3 cellular contexts compared by ENCODE assay signal in genomic region chr10:112653215-112653614, GRCh38.
TF ChIP-seq lines count a peak whose summit lies in the region.

No MANE protein-coding gene starts in this region.

TF ChIP-seq in HCT116, 20 proteins besides CTCF, POLR2A, EP300 and RAD21 (continued from another document):
- peak; percentile 42; the same call in 1 of the 2 replicates for TF ChIP-seq CEBPB (IDR thresholded peaks at IDR 0.05; ENCODE audit: low read depth)
TF ChIP-seq in HCT116: peak in this region for 1.

TF ChIP-seq in IMR-90, 13 proteins besides CTCF, POLR2A, EP300 and RAD21:
- TF ChIP-seq NFE2L2 (IDR thresholded peaks at IDR 0.05; ENCODE audit: low read depth, low read length) (no peak), CEBPB (IDR thresholded peaks at IDR 0.05; ENCODE audit: low read depth, low read length) (peak; percentile 85)
TF ChIP-seq in IMR-90: peak in this region for 1.

TF ChIP-seq in HepG2, 621 proteins besides CTCF, POLR2A, EP300 and RAD21 (continues in another document):
- TF ChIP-seq GFI1 (CRISPR knock-in tag; IDR thresholded peaks at IDR 0.05; ENCODE audit: borderline replicate concordance): no peak
- no peak for TF ChIP-seq MLXIP (CRISPR knock-in tag; IDR thresholded peaks at IDR 0.05; ENCODE audit: borderline replicate concordance)
- no peak for TF ChIP-seq ETS1 (CRISPR knock-in tag; IDR thresholded peaks at IDR 0.05)
- no peak for TF ChIP-seq FOXP1 (IDR thresholded peaks at IDR 0.05)
- TF ChIP-seq FOXP1 (CRISPR knock-in tag; IDR thresholded peaks at IDR 0.05): no peak
- no peak for TF ChIP-seq NR2F6 (IDR thresholded peaks at IDR 0.05)
- no peak for TF ChIP-seq NR2F6 (CRISPR knock-in tag; IDR thresholded peaks at IDR 0.05)
- no peak for TF ChIP-seq ZNF510 (CRISPR knock-in tag; IDR thresholded peaks at IDR 0.05; ENCODE audit: low read depth)
- TF ChIP-seq KAT8 (CRISPR knock-in tag; IDR thresholded peaks at IDR 0.05): no peak
- TF ChIP-seq GPBP1L1 (CRISPR knock-in tag; IDR thresholded peaks at IDR 0.05): no peak
- TF ChIP-seq ZNF773 (CRISPR knock-in tag; IDR thresholded peaks at IDR 0.05; ENCODE audit: borderline replicate concordance): no peak
- TF ChIP-seq CHD2 (IDR thresholded peaks at IDR 0.05; ENCODE audit: low read depth, low read length): no peak
- no peak for TF ChIP-seq SRSF9 (IDR thresholded peaks at IDR 0.05; ENCODE audit: borderline replicate concordance, insufficient read depth, low read depth, low read length, poor library complexity, severe bottlenecking)
- TF ChIP-seq ZMYM4 (CRISPR knock-in tag; IDR thresholded peaks at IDR 0.05): peak; percentile 38; the same call in 1 of the 2 replicates
- no peak for TF ChIP-seq ELF3 (CRISPR knock-in tag; IDR thresholded peaks at IDR 0.05)
- no peak for TF ChIP-seq PCBP2 (optimal IDR thresholded peaks at IDR 0.05; ENCODE audit: low read depth, low read length, poor library complexity, severe bottlenecking)
- no peak for TF ChIP-seq SRF (IDR thresholded peaks at IDR 0.05; ENCODE audit: low read depth, low read length)
- TF ChIP-seq ZNF788 (CRISPR knock-in tag; IDR thresholded peaks at IDR 0.05; ENCODE audit: borderline replicate concordance): no peak
- TF ChIP-seq ZBED4 (CRISPR knock-in tag; IDR thresholded peaks at IDR 0.05; ENCODE audit: borderline replicate concordance): no peak
- no peak for TF ChIP-seq ELK4 (CRISPR knock-in tag; IDR thresholded peaks at IDR 0.05; ENCODE audit: borderline replicate concordance)
- TF ChIP-seq THAP11 (CRISPR knock-in tag; IDR thresholded peaks at IDR 0.05): 0 out of 2 replicates have a peak, but pooled peaks have one; percentile 14
- TF ChIP-seq SAFB2 (CRISPR knock-in tag; IDR thresholded peaks at IDR 0.05; ENCODE audit: borderline replicate concordance, low read depth): no peak
- TF ChIP-seq CREB1 (IDR thresholded peaks at IDR 0.05): no peak
- TF ChIP-seq CREB1 (CRISPR knock-in tag; IDR thresholded peaks at IDR 0.05): peak; percentile 80
- no peak for TF ChIP-seq ZNF281 (CRISPR knock-in tag; IDR thresholded peaks at IDR 0.05; ENCODE audit: borderline replicate concordance)
- TF ChIP-seq ZNF121 (CRISPR knock-in tag; IDR thresholded peaks at IDR 0.05): peak; percentile 34; the same call in 1 of the 2 replicates
- TF ChIP-seq MED8 (CRISPR knock-in tag; IDR thresholded peaks at IDR 0.05; ENCODE audit: insufficient replicate concordance): no peak
- TF ChIP-seq ARID5B (CRISPR knock-in tag; IDR thresholded peaks at IDR 0.05): peak; percentile 41; the same call in 1 of the 2 replicates
- TF ChIP-seq CEBPB (IDR thresholded peaks at IDR 0.05; ENCODE audit: borderline replicate concordance, low read depth, low read length): peak; percentile 98
- no peak for TF ChIP-seq ATM (IDR thresholded peaks at IDR 0.05; ENCODE audit: borderline replicate concordance)
- TF ChIP-seq MTA3 (CRISPR knock-in tag; IDR thresholded peaks at IDR 0.05): no peak
- TF ChIP-seq ZNF652 (CRISPR knock-in tag; IDR thresholded peaks at IDR 0.05; ENCODE audit: borderline replicate concordance, low read depth): no peak
- TF ChIP-seq ATF7 (IDR thresholded peaks at IDR 0.05): peak; percentile 35
- TF ChIP-seq ATF7 (CRISPR knock-in tag; IDR thresholded peaks at IDR 0.05): peak; percentile 65; the same call in 1 of the 2 replicates
- TF ChIP-seq LCORL (IDR thresholded peaks at IDR 0.05): no peak
- no peak for TF ChIP-seq LCORL (CRISPR knock-in tag; IDR thresholded peaks at IDR 0.05)
- no peak for TF ChIP-seq ZFX (CRISPR knock-in tag; IDR thresholded peaks at IDR 0.05; ENCODE audit: low read depth)
- no peak for TF ChIP-seq XBP1 (CRISPR knock-in tag; IDR thresholded peaks at IDR 0.05)
- TF ChIP-seq SAP130 (CRISPR knock-in tag; IDR thresholded peaks at IDR 0.05; ENCODE audit: low read depth): 0 out of 2 replicates have a peak, but pooled peaks have one; percentile 16
- no peak for TF ChIP-seq SP140L (CRISPR knock-in tag; IDR thresholded peaks at IDR 0.05; ENCODE audit: borderline replicate concordance)
- TF ChIP-seq ZBTB14 (CRISPR knock-in tag; IDR thresholded peaks at IDR 0.05): no peak
- 0 out of 2 replicates have a peak, but pooled peaks have one; percentile 31 for TF ChIP-seq ZMYM2 (CRISPR knock-in tag; IDR thresholded peaks at IDR 0.05)
